Comparison of ENCODE assay signal across 1 cellular context in genomic region chr1:42949312-42950145, GRCh38.
TF ChIP-seq lines count a peak whose summit lies in the region.

No MANE protein-coding gene starts in this region.

TF ChIP-seq in A549, 52 proteins besides CTCF, POLR2A, EP300 and RAD21 (continued from another document):
- TF ChIP-seq HMGXB4 (CRISPR knock-in tag; IDR thresholded peaks at IDR 0.05; ENCODE audit: borderline replicate concordance) (no peak), CBX8 (IDR thresholded peaks at IDR 0.05) (no peak), CHD4 (IDR thresholded peaks at IDR 0.05; ENCODE audit: borderline replicate concordance) (no peak)
